25 cellular contexts compared by ENCODE assay signal in genomic region chr21:42254631-42255030, GRCh38. TPM values are rescaled to one million over a fixed set of nuclear protein-coding genes. Genes with fewer than 3 reads are reported as not detected.
DNase-seq lines count a peak whose midpoint lies in the region; ATAC-seq and TF ChIP-seq lines count a peak whose summit lies in the region.
"Had no signal": no experiment of that assay in that cellular context is flagged by ENCODE, and none has a peak within 500 bp of the region (broad histone marks: within the 10 kb centered on the region; RNA-seq: fewer than 3 reads in every experiment).

No MANE protein-coding gene starts in this region.

- H3F3A ChIP-seq in OCI-LY1 (ENCODE audit: insufficient read depth, low read length) = no peaks in the 10 kb centered on the region

- CTCF ChIA-PET in naive thymus-derived CD4-positive, alpha-beta T cell (lab: Charles Lee) = no interaction called here

- peaks cover 95% of the 10 kb centered on the region for H3K4me1 ChIP-seq in OCI-LY1 (ENCODE audit: insufficient read depth, low read length, severe bottlenecking)
- H3K4me1 ChIP-seq in naive thymus-derived CD4-positive, alpha-beta T cell (ENCODE audit: control insufficient read depth in 2 of 2, insufficient read depth in 2 of 2, low read length in 2 of 2) = no peaks in the 10 kb centered on the region
- H3K4me1 ChIP-seq: tibial artery had no signal

- H3K9me2 ChIP-seq in OCI-LY1 (ENCODE audit: low read depth, low read length) = no peaks in the 10 kb centered on the region

- no peak overlapping the region for H3K4me3 ChIP-seq in OCI-LY1 (ENCODE audit: low read depth, low read length, poor library complexity, severe bottlenecking)
- H3K4me3 ChIP-seq in dorsolateral prefrontal cortex = peak overlapping the region in 13 of 59 donors; percentile 4 to 47 (median 15)
- no peak overlapping the region for H3K4me3 ChIP-seq in naive thymus-derived CD4-positive, alpha-beta T cell (ENCODE audit: low read length)
- H3K4me3 ChIP-seq: sigmoid colon, tibial artery had no signal

- no peaks in the 10 kb centered on the region for H3K36me3 ChIP-seq in OCI-LY1 (ENCODE audit: insufficient read depth, low read length)
- H3K36me3 ChIP-seq in naive thymus-derived CD4-positive, alpha-beta T cell (ENCODE audit: control insufficient read depth in 2 of 3, insufficient read depth in 3 of 3, low read length in 3 of 3) = no peaks in the 10 kb centered on the region
- H3K36me3 ChIP-seq: BE2C, sigmoid colon, tibial artery had no signal

- no peaks in the 10 kb centered on the region for H4K20me1 ChIP-seq in OCI-LY1 (ENCODE audit: insufficient read depth, low read length)

- H3K9me3 Mint-ChIP-seq in naive thymus-derived CD4-positive, alpha-beta T cell = peaks cover 0 to 1% (median 0%) of the 10 kb centered on the region in 11 donors
- H3K9me3 Mint-ChIP-seq: activated naive CD4-positive, alpha-beta T cell treated with anti-CD3 and anti-CD28 coated beads, Interleukin-2, amount 50 U/mL, for 24 hours; activated T-helper 17 cell treated with anti-CD3 and anti-CD28 coated beads, Interleukin-2, amount 50 U/mL, for 72 hours; central memory CD8-positive, alpha-beta T cell; neural crest cell had no signal

- no peaks in the 10 kb centered on the region for H3K79me2 ChIP-seq in OCI-LY1 (ENCODE audit: insufficient read depth, low read length)

- POLR2A ChIA-PET in naive thymus-derived CD4-positive, alpha-beta T cell (lab: Charles Lee) = no interaction called here

- H3K9me3 ChIP-seq in OCI-LY1 (ENCODE audit: low read length) = no peaks in the 10 kb centered on the region
- no peaks in the 10 kb centered on the region for H3K9me3 ChIP-seq in naive thymus-derived CD4-positive, alpha-beta T cell (ENCODE audit: control insufficient read depth in 2 of 3, low read length in 3 of 3)
- H3K9me3 ChIP-seq: BE2C, sigmoid colon, tibial artery had no signal

- TF ChIP-seq CTCF in OCI-LY1 (IDR thresholded peaks at IDR 0.05; ENCODE audit: low read length) (no peak), dorsolateral prefrontal cortex (IDR thresholded peaks at IDR 0.05 in 54 of 56, conservative IDR thresholded peaks at IDR 0.05 in 2 of 56; ENCODE audit: low read depth in 1 of 56, partially characterized antibody in 56 of 56) (peak in 2 of 56 donors; percentile 3 to 23)

- H3K27me3 Mint-ChIP-seq in naive thymus-derived CD4-positive, alpha-beta T cell = peaks cover 0 to 5% (median 0%) of the 10 kb centered on the region in 5 donors
- H3K27me3 Mint-ChIP-seq: activated naive CD4-positive, alpha-beta T cell treated with anti-CD3 and anti-CD28 coated beads, Interleukin-2, amount 50 U/mL, for 24 hours; activated T-helper 17 cell treated with anti-CD3 and anti-CD28 coated beads, Interleukin-2, amount 50 U/mL, for 72 hours; central memory CD8-positive, alpha-beta T cell had no signal

- H3K27me3 ChIP-seq in OCI-LY1 (ENCODE audit: insufficient read depth, low read length) (no peaks in the 10 kb centered on the region), dorsolateral prefrontal cortex (no peaks in the 10 kb centered on the region)
- no peaks in the 10 kb centered on the region for H3K27me3 ChIP-seq in naive thymus-derived CD4-positive, alpha-beta T cell (ENCODE audit: control insufficient read depth in 2 of 2, insufficient read depth in 2 of 2, low read length in 2 of 2)
- H3K27me3 ChIP-seq: BE2C, sigmoid colon had no signal

- peak overlapping the region; percentile 45 for H3K9ac ChIP-seq in OCI-LY1 (ENCODE audit: low read length)

- H3K4me3 Mint-ChIP-seq in naive thymus-derived CD4-positive, alpha-beta T cell = no peak overlapping the region
- H3K4me3 Mint-ChIP-seq: activated naive CD4-positive, alpha-beta T cell treated with anti-CD3 and anti-CD28 coated beads, Interleukin-2, amount 50 U/mL, for 24 hours; activated T-helper 17 cell treated with anti-CD3 and anti-CD28 coated beads, Interleukin-2, amount 50 U/mL, for 72 hours; central memory CD8-positive, alpha-beta T cell; neural crest cell had no signal

- H3K27ac Mint-ChIP-seq in naive thymus-derived CD4-positive, alpha-beta T cell = peak overlapping the region in 6 of 9 donors; percentile 9 to 70 (median 41)
- H3K27ac Mint-ChIP-seq: activated naive CD4-positive, alpha-beta T cell treated with anti-CD3 and anti-CD28 coated beads, Interleukin-2, amount 50 U/mL, for 24 hours; progenitor cell of endocrine pancreas had no signal

- ATAC-seq in naive thymus-derived CD4-positive, alpha-beta T cell = no peak
- ATAC-seq in GM18517 (IDR thresholded peaks at IDR 0.05; ENCODE audit: unreplicated experiment) (no peak), HG03159 (IDR thresholded peaks at IDR 0.05; ENCODE audit: unreplicated experiment) (no peak)
- ATAC-seq: activated CD4-positive, CD25-positive, alpha-beta regulatory T cell treated with anti-CD3 and anti-CD28 coated beads, Interleukin-2, amount 50 U/mL, for 24 hours; activated T-helper 17 cell treated with anti-CD3 and anti-CD28 coated beads, Interleukin-2, amount 50 U/mL, for 72 hours had no signal

- H3K27ac ChIP-seq in OCI-LY1 (ENCODE audit: low read depth, low read length, poor library complexity, severe bottlenecking) (peak overlapping the region; percentile 95), dorsolateral prefrontal cortex (peak overlapping the region in 58 of 59 donors; percentile 51 to 95 (median 84))
- H3K27ac ChIP-seq in naive thymus-derived CD4-positive, alpha-beta T cell (ENCODE audit: low read depth, low read length) = no peak overlapping the region
- H3K27ac ChIP-seq: sigmoid colon, tibial artery had no signal

- peaks cover 25 to 66% (median 52%) of the 10 kb centered on the region in 7 donors for H3K4me1 Mint-ChIP-seq in naive thymus-derived CD4-positive, alpha-beta T cell

- DNase-seq in Ammon's horn (ENCODE audit: low spot score) (peak; percentile 84), dorsolateral prefrontal cortex (peak in 8 of 10 donors; percentile 51 to 82 (median 66)), DMS79 (lab: John Stamatoyannopoulos, UW) (no peak), NAMALWA (ENCODE audit: low spot score) (no peak)
- DNase-seq in naive thymus-derived CD4-positive, alpha-beta T cell = no peak
- DNase-seq: activated CD4-positive, alpha-beta T cell treated with anti-CD3 and anti-CD28 coated beads, Interleukin-2, amount 50 U/mL, for 48 hours; BE2C; KG1; kidney; MM.1S; NCI-H1436; NCI-H2081 treated with DMSO at 0.1 percent for 48 hours; NCI-H226; sigmoid colon; stimulated activated naive CD4-positive, alpha-beta T cell treated with Interleukin-2 at 50 U/mL for 16 hours; tibial artery had no signal

- no peak overlapping the region for H2AFZ ChIP-seq in OCI-LY1 (ENCODE audit: low read length)

- H3K36me3 Mint-ChIP-seq in naive thymus-derived CD4-positive, alpha-beta T cell = peaks cover 0 to 5% (median 0%) of the 10 kb centered on the region in 5 donors
- H3K36me3 Mint-ChIP-seq: activated naive CD4-positive, alpha-beta T cell treated with anti-CD3 and anti-CD28 coated beads, Interleukin-2, amount 50 U/mL, for 24 hours had no signal

- peak overlapping the region; percentile 54 for H3K4me2 ChIP-seq in OCI-LY1 (ENCODE audit: low read length)

- intact Hi-C loops in dorsolateral prefrontal cortex (cut with DNase I) = loop anchor here (2.0 to 5.0 kb wide), 3 partner anchors 34 to 97 kb away; no protein-coding TSS in a partner anchor
- intact Hi-C loops in naive thymus-derived CD4-positive, alpha-beta T cell (cut with micrococcal nuclease) = no loop called here

RNA-seq across cellular contexts. Expression of gene ABCG1, which starts 35.7 kb away (rescaled TPM):
- 10 to 100 TPM; 23.5 to 64.8 (median 43.0) TPM for total RNA-seq in dorsolateral prefrontal cortex
- total RNA-seq in naive thymus-derived CD4-positive, alpha-beta T cell = 10 to 100 TPM in 3 of 5 experiments, under 1 TPM in 2; 0.67 to 49.7 (median 17.0) TPM
- 10 to 100 TPM; 11.1 to 25.3 TPM for polyA plus RNA-seq in naive thymus-derived CD4-positive, alpha-beta T cell

Comparison
In these comparisons a context has a peak if more than half of its experiments do, and no peak if none do; other contexts are left out.
1. DNase-seq: peak in Ammon's horn (single experiment) and dorsolateral prefrontal cortex (8 of 10); none in naive thymus-derived CD4-positive, alpha-beta T cell (0 of 9), DMS79 (single experiment) and NAMALWA (single experiment).
2. intact Hi-C loops: an anchor here in dorsolateral prefrontal cortex (2.0 to 5.0 kb wide); none called in naive thymus-derived CD4-positive, alpha-beta T cell.